In the genomic region with DNA sequence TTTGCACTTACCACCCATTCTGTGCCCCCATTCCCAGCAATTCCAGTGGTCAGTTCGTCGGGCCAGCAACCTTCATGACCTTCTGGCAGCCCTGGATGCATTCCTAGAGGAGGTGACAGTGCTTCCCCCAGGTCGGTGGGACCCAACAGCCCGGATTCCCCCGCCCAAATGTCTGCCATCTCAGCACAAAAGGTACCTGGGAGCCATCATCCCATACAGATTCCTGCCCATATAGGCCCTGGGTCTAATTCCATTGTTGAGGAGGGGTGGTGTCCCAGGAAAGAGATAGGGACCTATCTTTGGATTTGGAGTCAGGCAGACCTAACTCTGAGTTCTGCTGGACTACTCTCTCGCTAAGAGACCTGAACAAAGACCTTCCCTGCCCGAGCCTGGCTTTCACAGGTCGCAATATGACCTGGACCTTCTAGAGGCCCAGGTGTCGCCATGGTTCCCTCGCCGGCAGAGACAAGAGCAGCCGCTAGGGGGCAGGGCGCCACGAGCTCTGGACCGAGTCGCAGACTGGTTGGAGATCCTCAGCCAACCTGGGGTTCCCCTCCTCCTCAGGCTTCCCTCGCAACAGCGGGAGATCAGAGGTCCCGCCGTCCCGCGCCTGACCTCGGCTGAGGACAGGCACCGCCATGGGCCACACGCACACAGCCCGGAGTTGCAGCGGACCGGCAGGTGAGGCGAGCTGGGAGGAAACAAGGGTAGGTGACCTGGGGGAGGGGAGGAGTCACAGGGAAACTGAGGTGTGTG, we compare ENCODE assay signal across 8 cellular contexts. TPM values are rescaled to one million over a fixed set of nuclear protein-coding genes. Genes with fewer than 3 reads are reported as not detected.
DNase-seq lines count a peak whose midpoint lies in the region; ATAC-seq and TF ChIP-seq lines count a peak whose summit lies in the region.

No MANE protein-coding gene starts in this region.

- H3K4me3 ChIP-seq in BLaER1 (no peak overlapping the region), Panc1 (ENCODE audit: low read depth in 2 of 2, low read length in 2 of 2) (peak overlapping the region in 1 of 2 experiments; percentile 41; a peak in 2 of 4 replicates), fibroblast of pulmonary artery (replicated peaks; ENCODE audit: low read depth, low read length) (peak overlapping the region; percentile 51), neural cell (ENCODE audit: low read length) (peak overlapping the region; percentile 46)

- no peaks in the 10 kb centered on the region for H3K36me3 ChIP-seq in BLaER1
- no peaks in the 10 kb centered on the region for H3K36me3 ChIP-seq in Panc1 (ENCODE audit: control insufficient read depth, insufficient read depth, low read length)
- H3K36me3 ChIP-seq in neural cell (ENCODE audit: insufficient read depth, low read length), result no peaks in the 10 kb centered on the region

- in situ Hi-C loops in Panc1 (cut with HindIII; ENCODE audit: low pct_unique_long_range_greater_than_20kb, low sequenced_read_pairs), result no loop called here

- H3K9me2 ChIP-seq in neural cell (ENCODE audit: insufficient read depth, low read length), result no peaks in the 10 kb centered on the region

- H3K27ac ChIP-seq in BLaER1 (no peak overlapping the region), Panc1 (ENCODE audit: low read length) (no peak overlapping the region), neural cell (ENCODE audit: low read length) (no peak overlapping the region)

- H2AFZ ChIP-seq in neural cell (ENCODE audit: low read depth, low read length), result no peak overlapping the region

- POLR2A ChIA-PET in Panc1 (lab: Charles Lee), result no interaction called here

- H3K79me2 ChIP-seq in neural cell (replicated peaks; ENCODE audit: insufficient read depth, low read length), result no peaks in the 10 kb centered on the region

- CTCF ChIA-PET in Panc1 (lab: Charles Lee), result interaction anchor here (0.6 to 2.2 kb wide), 8 partner anchors 10 to 183 kb away, joined by 3 to 14 read pairs (median 4); a partner anchor contains a TSS

- intact Hi-C loops in Panc1 (cut with micrococcal nuclease; ENCODE audit: unreplicated experiment), result no loop called here

- TF ChIP-seq EP300 in neural cell (conservative IDR thresholded peaks at IDR 0.05; ENCODE audit: poor library complexity, severe bottlenecking), result no peak

- H3K9me3 ChIP-seq in BLaER1 (no peaks in the 10 kb centered on the region), Panc1 (ENCODE audit: control insufficient read depth, insufficient read depth, low read depth, low read length) (no peaks in the 10 kb centered on the region), neural cell (ENCODE audit: low read length) (no peaks in the 10 kb centered on the region)

- H4K20me1 ChIP-seq in BLaER1 (no peaks in the 10 kb centered on the region), neural cell (ENCODE audit: insufficient read depth) (no peaks in the 10 kb centered on the region)

- H3K9ac ChIP-seq in BLaER1, result no peak overlapping the region
- H3K9ac ChIP-seq in neural cell (ENCODE audit: low read length), result no peak overlapping the region

- DNase-seq in Panc1 (ENCODE audit: low read depth, low spot score), result peak; percentile 41
- DNase-seq in activated T-helper 1 cell treated with Interleukin-2 at 50 U/mL for 16 hours (ENCODE audit: low read depth), result peak; percentile 67
- peak; percentile 70 for DNase-seq in fibroblast of pulmonary artery (ENCODE audit: low read depth)
- peak; percentile 18 for DNase-seq in stromal cell of bone marrow (ENCODE audit: low read depth)

- ATAC-seq in GM19025 (IDR thresholded peaks at IDR 0.05; ENCODE audit: low read depth, unreplicated experiment), result peak; percentile 91
- peak; percentile 93 for ATAC-seq in HG03342 (IDR thresholded peaks at IDR 0.05; ENCODE audit: unreplicated experiment)
- peak; percentile 87 for ATAC-seq in Panc1

- H3K4me2 ChIP-seq in BLaER1 (peak overlapping the region; percentile 67), neural cell (ENCODE audit: low read length) (no peak overlapping the region)

- H3F3A ChIP-seq in neural cell (ENCODE audit: insufficient read depth, low read length, poor library complexity, severe bottlenecking), result no peaks in the 10 kb centered on the region

- no peak for TF ChIP-seq RAD21 in neural cell (conservative IDR thresholded peaks at IDR 0.05)

- no TSS peak for BruUV-seq in Panc1 (replicated peaks; lab: Mats Ljungman, UMichigan)

- H3K4me1 ChIP-seq in BLaER1 (peaks cover 33% of the 10 kb centered on the region), Panc1 (ENCODE audit: control insufficient read depth, insufficient read depth, low read length) (no peaks in the 10 kb centered on the region)

- TF ChIP-seq CTCF in Panc1 (IDR thresholded peaks at IDR 0.05) (peak; percentile 98), fibroblast of pulmonary artery (IDR thresholded peaks at IDR 0.05; ENCODE audit: low read length, missing control alignments) (peak; percentile 90), neural cell (IDR thresholded peaks at IDR 0.05; ENCODE audit: poor library complexity, severe bottlenecking) (peak; percentile 65)

- H3K27me3 ChIP-seq in BLaER1, result no peaks in the 10 kb centered on the region
- H3K27me3 ChIP-seq in Panc1 (ENCODE audit: control insufficient read depth, insufficient read depth, low read length), result no peaks in the 10 kb centered on the region
- H3K27me3 ChIP-seq in neural cell (ENCODE audit: insufficient read depth, low read depth, low read length), result no peaks in the 10 kb centered on the region

TF ChIP-seq in neural cell, 6 proteins besides CTCF, POLR2A, EP300 and RAD21:
- TF ChIP-seq SMC3 (conservative IDR thresholded peaks at IDR 0.05; ENCODE audit: poor library complexity), result no peak
- TF ChIP-seq EZH2 (IDR thresholded peaks at IDR 0.05; ENCODE audit: borderline replicate concordance, insufficient read depth, low read length, poor library complexity, severe bottlenecking), result no peak
- no peak for TF ChIP-seq POLR2AphosphoS5 (IDR thresholded peaks at IDR 0.05)
- no peak for TF ChIP-seq MXI1 (conservative IDR thresholded peaks at IDR 0.05; ENCODE audit: poor library complexity, severe bottlenecking)

RNA-seq across cellular contexts. Expression of a gene that starts 3.1 kb away (rescaled TPM):
- not detected for total RNA-seq in Panc1 (2021; ENCODE audit: unreplicated experiment)
- polyA plus RNA-seq in Panc1 (2012; ENCODE audit: insufficient read length), result not detected
- not detected in 2 replicates for polyA plus RNA-seq in neural cell
- not detected in 2 replicates for polyA minus RNA-seq in neural cell

RNA-seq across cellular contexts. Expression of a gene that starts 16.6 kb away (rescaled TPM):
- 5.0 TPM for total RNA-seq in Panc1 (2021; ENCODE audit: unreplicated experiment)
- polyA plus RNA-seq in Panc1 (2012; ENCODE audit: insufficient read length), result 2.9 TPM
- 6.7 and 9.8 TPM in 2 replicates for polyA plus RNA-seq in neural cell
- polyA minus RNA-seq in neural cell, result 4.6 and 6.0 TPM in 2 replicates

RNA-seq across cellular contexts. Expression of a gene that starts 38.6 kb away (rescaled TPM):
- 140 TPM for total RNA-seq in Panc1 (2021; ENCODE audit: unreplicated experiment)
- polyA plus RNA-seq in Panc1 (2012; ENCODE audit: insufficient read length), result 70.5 TPM
- polyA plus RNA-seq in neural cell, result 58.9 and 61.8 TPM in 2 replicates
- polyA minus RNA-seq in neural cell, result 144 and 158 TPM in 2 replicates

Comparison
In these comparisons a context has a peak if more than half of its experiments do, and no peak if none do; other contexts are left out.
1. DNase-seq: peak in every context shown above with its lines; median percentile 70 in fibroblast of pulmonary artery; 67 in activated T-helper 1 cell treated with Interleukin-2 at 50 U/mL for 16 hours; 41 in Panc1; 18 in stromal cell of bone marrow.